1 cellular context compared by ENCODE assay signal in genomic region chr1:3403011-3403345, GRCh38.
TF ChIP-seq lines count a peak whose summit lies in the region.

No MANE protein-coding gene starts in this region.

TF ChIP-seq in HEK293, 187 proteins besides CTCF, POLR2A, EP300 and RAD21 (continued from another document and continues in another):
- TF ChIP-seq, protein P1, sequence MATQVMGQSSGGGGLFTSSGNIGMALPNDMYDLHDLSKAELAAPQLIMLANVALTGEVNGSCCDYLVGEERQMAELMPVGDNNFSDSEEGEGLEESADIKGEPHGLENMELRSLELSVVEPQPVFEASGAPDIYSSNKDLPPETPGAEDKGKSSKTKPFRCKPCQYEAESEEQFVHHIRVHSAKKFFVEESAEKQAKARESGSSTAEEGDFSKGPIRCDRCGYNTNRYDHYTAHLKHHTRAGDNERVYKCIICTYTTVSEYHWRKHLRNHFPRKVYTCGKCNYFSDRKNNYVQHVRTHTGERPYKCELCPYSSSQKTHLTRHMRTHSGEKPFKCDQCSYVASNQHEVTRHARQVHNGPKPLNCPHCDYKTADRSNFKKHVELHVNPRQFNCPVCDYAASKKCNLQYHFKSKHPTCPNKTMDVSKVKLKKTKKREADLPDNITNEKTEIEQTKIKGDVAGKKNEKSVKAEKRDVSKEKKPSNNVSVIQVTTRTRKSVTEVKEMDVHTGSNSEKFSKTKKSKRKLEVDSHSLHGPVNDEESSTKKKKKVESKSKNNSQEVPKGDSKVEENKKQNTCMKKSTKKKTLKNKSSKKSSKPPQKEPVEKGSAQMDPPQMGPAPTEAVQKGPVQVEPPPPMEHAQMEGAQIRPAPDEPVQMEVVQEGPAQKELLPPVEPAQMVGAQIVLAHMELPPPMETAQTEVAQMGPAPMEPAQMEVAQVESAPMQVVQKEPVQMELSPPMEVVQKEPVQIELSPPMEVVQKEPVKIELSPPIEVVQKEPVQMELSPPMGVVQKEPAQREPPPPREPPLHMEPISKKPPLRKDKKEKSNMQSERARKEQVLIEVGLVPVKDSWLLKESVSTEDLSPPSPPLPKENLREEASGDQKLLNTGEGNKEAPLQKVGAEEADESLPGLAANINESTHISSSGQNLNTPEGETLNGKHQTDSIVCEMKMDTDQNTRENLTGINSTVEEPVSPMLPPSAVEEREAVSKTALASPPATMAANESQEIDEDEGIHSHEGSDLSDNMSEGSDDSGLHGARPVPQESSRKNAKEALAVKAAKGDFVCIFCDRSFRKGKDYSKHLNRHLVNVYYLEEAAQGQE (tag by site-specific recombination; IDR thresholded peaks at IDR 0.05), result no peak
- TF ChIP-seq, protein P2, sequence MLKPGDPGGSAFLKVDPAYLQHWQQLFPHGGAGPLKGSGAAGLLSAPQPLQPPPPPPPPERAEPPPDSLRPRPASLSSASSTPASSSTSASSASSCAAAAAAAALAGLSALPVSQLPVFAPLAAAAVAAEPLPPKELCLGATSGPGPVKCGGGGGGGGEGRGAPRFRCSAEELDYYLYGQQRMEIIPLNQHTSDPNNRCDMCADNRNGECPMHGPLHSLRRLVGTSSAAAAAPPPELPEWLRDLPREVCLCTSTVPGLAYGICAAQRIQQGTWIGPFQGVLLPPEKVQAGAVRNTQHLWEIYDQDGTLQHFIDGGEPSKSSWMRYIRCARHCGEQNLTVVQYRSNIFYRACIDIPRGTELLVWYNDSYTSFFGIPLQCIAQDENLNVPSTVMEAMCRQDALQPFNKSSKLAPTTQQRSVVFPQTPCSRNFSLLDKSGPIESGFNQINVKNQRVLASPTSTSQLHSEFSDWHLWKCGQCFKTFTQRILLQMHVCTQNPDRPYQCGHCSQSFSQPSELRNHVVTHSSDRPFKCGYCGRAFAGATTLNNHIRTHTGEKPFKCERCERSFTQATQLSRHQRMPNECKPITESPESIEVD (tag by site-specific recombination; IDR thresholded peaks at IDR 0.05), result no peak
- no peak for TF ChIP-seq ZNF785 (tag by site-specific recombination; IDR thresholded peaks at IDR 0.05)
- TF ChIP-seq INSM2 (tag by site-specific recombination; IDR thresholded peaks at IDR 0.05), result no peak
- no peak for TF ChIP-seq ZNF146 (tag by site-specific recombination; IDR thresholded peaks at IDR 0.05)
- TF ChIP-seq ZNF560 (tag by site-specific recombination; IDR thresholded peaks at IDR 0.05; ENCODE audit: borderline replicate concordance), result no peak
- TF ChIP-seq ZNF266 (tag by site-specific recombination; IDR thresholded peaks at IDR 0.05; ENCODE audit: low read depth), result no peak
- TF ChIP-seq ZNF747 (tag by site-specific recombination; IDR thresholded peaks at IDR 0.05), result no peak
- no peak for TF ChIP-seq IKZF3 (tag by site-specific recombination; IDR thresholded peaks at IDR 0.05)
- no peak for TF ChIP-seq ZNF23 (tag by site-specific recombination; IDR thresholded peaks at IDR 0.05; ENCODE audit: borderline replicate concordance)
- no peak for TF ChIP-seq ZNF121 (tag by site-specific recombination; IDR thresholded peaks at IDR 0.05)
- TF ChIP-seq ZNF302 (tag by site-specific recombination; IDR thresholded peaks at IDR 0.05; ENCODE audit: low read depth), result no peak
- no peak for TF ChIP-seq ZNF280D (tag by site-specific recombination; IDR thresholded peaks at IDR 0.05)
- no peak for TF ChIP-seq ZNF280C (tag by site-specific recombination; IDR thresholded peaks at IDR 0.05)
- 0 out of 2 replicates have a peak, but pooled peaks have one; percentile 21 for TF ChIP-seq ZNF391 (tag by site-specific recombination; IDR thresholded peaks at IDR 0.05; ENCODE audit: borderline replicate concordance, low read depth)
- no peak for TF ChIP-seq ZNF112 (tag by site-specific recombination; IDR thresholded peaks at IDR 0.05)
- no peak for TF ChIP-seq ZNF248 (tag by site-specific recombination; IDR thresholded peaks at IDR 0.05)
- TF ChIP-seq ZSCAN30 (tag by site-specific recombination; IDR thresholded peaks at IDR 0.05), result no peak
- TF ChIP-seq, protein P3, sequence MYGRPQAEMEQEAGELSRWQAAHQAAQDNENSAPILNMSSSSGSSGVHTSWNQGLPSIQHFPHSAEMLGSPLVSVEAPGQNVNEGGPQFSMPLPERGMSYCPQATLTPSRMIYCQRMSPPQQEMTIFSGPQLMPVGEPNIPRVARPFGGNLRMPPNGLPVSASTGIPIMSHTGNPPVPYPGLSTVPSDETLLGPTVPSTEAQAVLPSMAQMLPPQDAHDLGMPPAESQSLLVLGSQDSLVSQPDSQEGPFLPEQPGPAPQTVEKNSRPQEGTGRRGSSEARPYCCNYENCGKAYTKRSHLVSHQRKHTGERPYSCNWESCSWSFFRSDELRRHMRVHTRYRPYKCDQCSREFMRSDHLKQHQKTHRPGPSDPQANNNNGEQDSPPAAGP (tag by site-specific recombination; IDR thresholded peaks at IDR 0.05), result peak; percentile 84
- no peak for TF ChIP-seq FEZF1 (tag by site-specific recombination; IDR thresholded peaks at IDR 0.05)
- TF ChIP-seq ZNF155 (tag by site-specific recombination; IDR thresholded peaks at IDR 0.05), result no peak
- no peak for TF ChIP-seq MEIS1 (CRISPR knock-in tag; IDR thresholded peaks at IDR 0.05; ENCODE audit: borderline replicate concordance)
- TF ChIP-seq ZNF677 (tag by site-specific recombination; IDR thresholded peaks at IDR 0.05), result no peak
- no peak for TF ChIP-seq ZNF10 (tag by site-specific recombination; IDR thresholded peaks at IDR 0.05)
- no peak for TF ChIP-seq ZNF830 (tag by site-specific recombination; IDR thresholded peaks at IDR 0.05; ENCODE audit: low read depth)
- no peak for TF ChIP-seq ZNF624 (tag by site-specific recombination; IDR thresholded peaks at IDR 0.05)
- no peak for TF ChIP-seq ZNF580 (tag by site-specific recombination; IDR thresholded peaks at IDR 0.05)
- no peak for TF ChIP-seq ZNF223 (tag by site-specific recombination; IDR thresholded peaks at IDR 0.05)
- TF ChIP-seq ZNF843 (tag by site-specific recombination; IDR thresholded peaks at IDR 0.05), result no peak
- peak; percentile 99 for TF ChIP-seq ZIC2 (tag by site-specific recombination; IDR thresholded peaks at IDR 0.05)
- TF ChIP-seq ZNF792 (tag by site-specific recombination; IDR thresholded peaks at IDR 0.05), result no peak
- TF ChIP-seq GLIS2 (tag by site-specific recombination; IDR thresholded peaks at IDR 0.05), result no peak; the same call in 1 of the 2 replicates
- TF ChIP-seq GLIS1 (tag by site-specific recombination; IDR thresholded peaks at IDR 0.05), result peak; percentile 100
- no peak for TF ChIP-seq PATZ1 (tag by site-specific recombination; IDR thresholded peaks at IDR 0.05)
- no peak for TF ChIP-seq ZNF214 (tag by site-specific recombination; IDR thresholded peaks at IDR 0.05; ENCODE audit: borderline replicate concordance)
- TF ChIP-seq ZNF221 (tag by site-specific recombination; IDR thresholded peaks at IDR 0.05; ENCODE audit: borderline replicate concordance), result no peak
- no peak for TF ChIP-seq ZNF202 (tag by site-specific recombination; IDR thresholded peaks at IDR 0.05; ENCODE audit: borderline replicate concordance)
- TF ChIP-seq ZNF704 (tag by site-specific recombination; IDR thresholded peaks at IDR 0.05), result no peak
- TF ChIP-seq ZNF596 (tag by site-specific recombination; IDR thresholded peaks at IDR 0.05), result no peak
- TF ChIP-seq, protein P4, sequence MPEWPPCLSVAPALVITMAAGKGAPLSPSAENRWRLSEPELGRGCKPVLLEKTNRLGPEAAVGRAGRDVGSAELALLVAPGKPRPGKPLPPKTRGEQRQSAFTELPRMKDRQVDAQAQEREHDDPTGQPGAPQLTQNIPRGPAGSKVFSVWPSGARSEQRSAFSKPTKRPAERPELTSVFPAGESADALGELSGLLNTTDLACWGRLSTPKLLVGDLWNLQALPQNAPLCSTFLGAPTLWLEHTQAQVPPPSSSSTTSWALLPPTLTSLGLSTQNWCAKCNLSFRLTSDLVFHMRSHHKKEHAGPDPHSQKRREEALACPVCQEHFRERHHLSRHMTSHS (tag by site-specific recombination; IDR thresholded peaks at IDR 0.05), result no peak
- TF ChIP-seq ZNF239 (tag by site-specific recombination; IDR thresholded peaks at IDR 0.05), result no peak
- TF ChIP-seq ZNF629 (tag by site-specific recombination; IDR thresholded peaks at IDR 0.05), result no peak
- TF ChIP-seq ZNF585B (tag by site-specific recombination; IDR thresholded peaks at IDR 0.05), result no peak
- TF ChIP-seq ATF2 (tag by site-specific recombination; IDR thresholded peaks at IDR 0.05; ENCODE audit: low read depth), result no peak
- no peak for TF ChIP-seq ZNF791 (tag by site-specific recombination; IDR thresholded peaks at IDR 0.05)
- TF ChIP-seq MZF1 (tag by site-specific recombination; IDR thresholded peaks at IDR 0.05; ENCODE audit: borderline replicate concordance), result no peak
- no peak for TF ChIP-seq ZNF701 (tag by site-specific recombination; IDR thresholded peaks at IDR 0.05)
